22 cellular contexts compared by ENCODE assay signal in genomic region chr10:43645866-43646265, GRCh38.
"Had no signal": no experiment of that assay in that cellular context is flagged by ENCODE, and none has a peak within 500 bp of the region (broad histone marks: within the 10 kb centered on the region; RNA-seq: fewer than 3 reads in every experiment).

No MANE protein-coding gene starts in this region.

- H3K4me3 Mint-ChIP-seq: activated T-helper 17 cell treated with anti-CD3 and anti-CD28 coated beads, Interleukin-2, amount 50 U/mL, for 72 hours; dendritic cell treated with granulocyte-macrophage colony-stimulating factor and Interleukin-4, amounts not matched to agents 40 ng/mL and 50 ng/mL, for 4 days; stimulated activated memory B cell treated with anti-CD40 and anti-IgM and Interleukin-4, amounts not matched to agents 10 μg/mL and 1 μg/mL and 100 μg/mL, for 72 hours; T-helper 1 cell treated with Interleukin-12 subunit alpha and Interleukin-12 subunit beta and Interleukin-4 antibody, amounts not matched to agents 30 μg/mL and 1 μg/mL, for 36 hours; WTC11 had no signal

- H3K27ac ChIP-seq: foreskin keratinocyte, hepatocyte, sigmoid colon, testis, upper lobe of left lung had no signal

- DNase-seq: activated naive CD8-positive, alpha-beta T cell treated with anti-CD3 and anti-CD28 coated beads, Interleukin-2, amount 10 ng/mL, durations not matched to agents 7 days and 5 days; activated T-cell treated with anti-CD3 and anti-CD28 coated beads, Interleukin-2, amount 50 U/mL, for 1 hour; effector CD4-positive, alpha-beta T cell; foreskin keratinocyte; glutamatergic neuron; immature natural killer cell; naive thymus-derived CD8-positive, alpha-beta T cell; nucleus accumbens; sigmoid colon; stimulated activated CD4-positive, alpha-beta T cell treated with anti-CD3 and anti-CD28 coated beads, Interleukin-15, amount 100 ng/mL, for 24 hours; T1000; testis; upper lobe of left lung had no signal

- ATAC-seq: activated T-helper 17 cell treated with anti-CD3 and anti-CD28 coated beads, Interleukin-2, amount 50 U/mL, for 72 hours; foreskin keratinocyte; left lobe of liver; naive thymus-derived CD8-positive, alpha-beta T cell; stimulated activated memory B cell treated with anti-CD40 and anti-IgM and Interleukin-4, amounts not matched to agents 10 μg/mL and 1 μg/mL and 100 μg/mL, for 72 hours; WTC11 had no signal

- H3K27me3 ChIP-seq: foreskin keratinocyte, hepatocyte, sigmoid colon, testis, upper lobe of left lung had no signal

- H3K27me3 Mint-ChIP-seq: activated T-helper 17 cell treated with anti-CD3 and anti-CD28 coated beads, Interleukin-2, amount 50 U/mL, for 72 hours; naive thymus-derived CD8-positive, alpha-beta T cell; stimulated activated memory B cell treated with anti-CD40 and anti-IgM and Interleukin-4, amounts not matched to agents 10 μg/mL and 1 μg/mL and 100 μg/mL, for 72 hours had no signal

- H3K4me3 ChIP-seq: hepatocyte, lung, sigmoid colon, smooth muscle cell, testis, upper lobe of left lung had no signal

- H3K4me1 ChIP-seq: foreskin keratinocyte, testis had no signal

- H3K27ac Mint-ChIP-seq: activated naive CD8-positive, alpha-beta T cell treated with anti-CD3 and anti-CD28 coated beads, Interleukin-2, amount 10 ng/mL, durations not matched to agents 7 days and 5 days; activated T-helper 17 cell treated with anti-CD3 and anti-CD28 coated beads, Interleukin-2, amount 50 U/mL, for 72 hours; dendritic cell treated with granulocyte-macrophage colony-stimulating factor and Interleukin-4, amounts not matched to agents 40 ng/mL and 50 ng/mL, for 4 days; stimulated activated memory B cell treated with anti-CD40 and anti-IgM and Interleukin-4, amounts not matched to agents 10 μg/mL and 1 μg/mL and 100 μg/mL, for 72 hours; T-helper 1 cell treated with Interleukin-12 subunit alpha and Interleukin-12 subunit beta and Interleukin-4 antibody, amounts not matched to agents 30 μg/mL and 1 μg/mL, for 36 hours; WTC11 had no signal
